Comparison of ENCODE assay signal across 8 cellular contexts in the genomic region with DNA sequence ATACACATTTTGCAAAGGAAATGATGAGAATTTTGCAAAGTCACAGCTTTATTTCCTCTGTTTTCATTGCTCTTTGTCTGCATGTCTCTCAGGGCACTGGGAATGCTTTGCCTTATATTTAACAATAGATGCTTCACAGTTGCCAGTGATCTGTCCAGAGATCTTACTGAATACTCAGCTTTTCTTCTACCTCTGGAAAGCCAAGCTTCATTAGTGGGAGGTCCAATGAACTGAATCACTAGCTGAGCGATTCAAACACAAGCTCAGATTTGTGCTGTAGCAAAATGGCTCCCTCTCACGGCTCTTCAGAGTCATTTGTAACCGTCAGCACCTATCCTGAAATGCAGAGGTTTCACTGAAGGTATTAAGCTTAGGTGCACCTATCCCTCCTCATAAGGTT.
DNase-seq lines count a peak whose midpoint lies in the region; ATAC-seq, FAIRE-seq and TF ChIP-seq lines count a peak whose summit lies in the region.

No MANE protein-coding gene starts in this region.

- H3K9me3 ChIP-seq in endothelial cell of umbilical vein (replicated peaks; ENCODE audit: control insufficient read depth, insufficient read depth, low read length) (no peaks in the 10 kb centered on the region), neural progenitor cell (ENCODE audit: low read depth) (no peaks in the 10 kb centered on the region)

- H3K27ac Mint-ChIP-seq in neural progenitor cell = peak overlapping the region; percentile 40

- H3K79me2 ChIP-seq in endothelial cell of umbilical vein (ENCODE audit: control insufficient read depth, insufficient read depth, low read length) = no peaks in the 10 kb centered on the region
- no peaks in the 10 kb centered on the region for H3K79me2 ChIP-seq in neural progenitor cell (ENCODE audit: low read depth)

- no peaks in the 10 kb centered on the region for H3F3A ChIP-seq in neural progenitor cell (ENCODE audit: low read depth)

- H3K27ac ChIP-seq in endothelial cell of umbilical vein (ENCODE audit: insufficient read depth, low read depth, low read length) (no peak overlapping the region), neural progenitor cell (no peak overlapping the region)

- H3K36me3 Mint-ChIP-seq in neural progenitor cell = peaks cover 5% of the 10 kb centered on the region

- dilution Hi-C loops in endothelial cell of umbilical vein (cut with MboI; ENCODE audit: extremely low pct_ligation_motif_present, low sequenced_read_pairs) = no loop called here

- no peaks in the 10 kb centered on the region for H3K27me3 ChIP-seq in endothelial cell of umbilical vein (ENCODE audit: control insufficient read depth in 2 of 2, insufficient read depth in 2 of 2, low read length in 2 of 2)
- no peaks in the 10 kb centered on the region for H3K27me3 ChIP-seq in neural progenitor cell

- H3K9me1 ChIP-seq in endothelial cell of umbilical vein (replicated peaks; ENCODE audit: control insufficient read depth, extremely low read depth, insufficient read depth, low read length) = no peaks in the 10 kb centered on the region

- intact Hi-C loops in endothelial cell of umbilical vein (cut with micrococcal nuclease) = no loop called here

- peak in 1 of 2 donors; percentile 5 for TF ChIP-seq CTCF in endothelial cell of umbilical vein (IDR thresholded peaks at IDR 0.05; ENCODE audit: extremely low read depth in 1 of 2, insufficient read depth in 1 of 2, low read depth in 1 of 2, low read length in 2 of 2)
- peak; percentile 42 for TF ChIP-seq CTCF in neural progenitor cell (IDR thresholded peaks at IDR 0.05)

- POLR2A ChIA-PET in endothelial cell of umbilical vein (lab: Charles Lee) = no interaction called here

- no peak for TF ChIP-seq POLR2A in endothelial cell of umbilical vein (IDR thresholded peaks at IDR 0.05; ENCODE audit: low read depth, low read length)

- ATAC-seq in GM19463 (IDR thresholded peaks at IDR 0.05; ENCODE audit: unreplicated experiment) = no peak

- H4K20me1 ChIP-seq in endothelial cell of umbilical vein (replicated peaks; ENCODE audit: control insufficient read depth, extremely low read depth, insufficient read depth, low read length) (no peaks in the 10 kb centered on the region), neural progenitor cell (ENCODE audit: low read depth) (no peaks in the 10 kb centered on the region)

- no peak overlapping the region for H3K4me2 ChIP-seq in endothelial cell of umbilical vein (ENCODE audit: insufficient read depth, low read length)
- H3K4me2 ChIP-seq in neural progenitor cell = peak overlapping the region; percentile 29

- FAIRE-seq in endothelial cell of umbilical vein (lab: Jason Lieb, UNC) = peak; percentile 59

- H3K4me1 Mint-ChIP-seq in neural progenitor cell = peaks cover 19% of the 10 kb centered on the region

- H3K4me3 Mint-ChIP-seq in neural progenitor cell = no peak overlapping the region

- H2AFZ ChIP-seq in endothelial cell of umbilical vein (ENCODE audit: low read depth, low read length) (no peak overlapping the region), neural progenitor cell (replicated peaks) (peak overlapping the region; percentile 47)

- no peaks in the 10 kb centered on the region for H3K36me3 ChIP-seq in endothelial cell of umbilical vein (ENCODE audit: control insufficient read depth in 2 of 2, extremely low read depth in 1 of 2, insufficient read depth in 2 of 2, low read length in 2 of 2)
- no peaks in the 10 kb centered on the region for H3K36me3 ChIP-seq in neural progenitor cell

- H3K4me3 ChIP-seq in endothelial cell of umbilical vein (replicated peaks in 1 of 3; ENCODE audit: insufficient read depth in 1 of 3, low read depth in 1 of 3, low read length in 3 of 3) (no peak overlapping the region), neural progenitor cell (no peak overlapping the region)

- no peak overlapping the region for H3K9ac ChIP-seq in endothelial cell of umbilical vein (replicated peaks; ENCODE audit: extremely low read depth, insufficient read depth, low read length)
- no peak overlapping the region for H3K9ac ChIP-seq in neural progenitor cell

- no TSS peak for BruUV-seq in endothelial cell of umbilical vein (replicated peaks; lab: Mats Ljungman, UMichigan)

- H3K27me3 Mint-ChIP-seq in neural progenitor cell (ENCODE audit: insufficient read depth, low read depth) = peaks cover 3% of the 10 kb centered on the region

- H3K4me1 ChIP-seq in endothelial cell of umbilical vein (ENCODE audit: control insufficient read depth, extremely low read depth, insufficient read depth, low read length) (no peaks in the 10 kb centered on the region), neural progenitor cell (peaks cover 12% of the 10 kb centered on the region)

- DNase-seq in ELF-1 (ENCODE audit: low read depth, low spot score) = peak; percentile 23
- DNase-seq in NCI-H510A (lab: John Stamatoyannopoulos, UW) = peak; percentile 3
- peak; percentile 45 for DNase-seq in endothelial cell of umbilical vein (ENCODE audit: low read depth, low spot score)
- peak; percentile 68 for DNase-seq in neural progenitor cell (ENCODE audit: low spot score)
- no peak for DNase-seq in activated effector memory CD4-positive, alpha-beta T cell treated with anti-CD3 and anti-CD28 coated beads, Interleukin-2, amount 50 U/mL, for 16 hours
- no peak for DNase-seq in GOT3 (lab: John Stamatoyannopoulos, UW)
- DNase-seq in stimulated activated CD4-positive, alpha-beta T cell treated with anti-CD3 and anti-CD28 coated beads, Interleukin-4, amount 100 ng/mL, for 1 hour = no peak

- H3K9me3 Mint-ChIP-seq in neural progenitor cell = no peaks in the 10 kb centered on the region

- CTCF ChIA-PET in endothelial cell of umbilical vein (lab: Charles Lee) = interaction anchor here (0.7 to 3.1 kb wide), 18 partner anchors 8 to 650 kb away, joined by 3 to 23 read pairs (median 4); no protein-coding TSS in a partner anchor

TF ChIP-seq in endothelial cell of umbilical vein, 7 proteins besides CTCF, POLR2A, EP300 and RAD21:
- TF ChIP-seq, protein P1, sequence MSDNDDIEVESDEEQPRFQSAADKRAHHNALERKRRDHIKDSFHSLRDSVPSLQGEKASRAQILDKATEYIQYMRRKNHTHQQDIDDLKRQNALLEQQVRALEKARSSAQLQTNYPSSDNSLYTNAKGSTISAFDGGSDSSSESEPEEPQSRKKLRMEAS (IDR thresholded peaks at IDR 0.05; ENCODE audit: insufficient read depth, insufficient read length) = no peak
- no peak for TF ChIP-seq EZH2 (IDR thresholded peaks at IDR 0.05; ENCODE audit: borderline replicate concordance, low read depth, low read length, severe bottlenecking)

Comparison
In these comparisons a context has a peak if more than half of its experiments do, and no peak if none do; other contexts are left out.
1. DNase-seq: peak in ELF-1 (single experiment), NCI-H510A (single experiment), endothelial cell of umbilical vein (single experiment) and neural progenitor cell (single experiment); none in activated effector memory CD4-positive, alpha-beta T cell treated with anti-CD3 and anti-CD28 coated beads, Interleukin-2, amount 50 U/mL, for 16 hours (single experiment), GOT3 (single experiment) and stimulated activated CD4-positive, alpha-beta T cell treated with anti-CD3 and anti-CD28 coated beads, Interleukin-4, amount 100 ng/mL, for 1 hour (single experiment).